Comparison of ENCODE assay signal across 1 cellular context in the genomic region with DNA sequence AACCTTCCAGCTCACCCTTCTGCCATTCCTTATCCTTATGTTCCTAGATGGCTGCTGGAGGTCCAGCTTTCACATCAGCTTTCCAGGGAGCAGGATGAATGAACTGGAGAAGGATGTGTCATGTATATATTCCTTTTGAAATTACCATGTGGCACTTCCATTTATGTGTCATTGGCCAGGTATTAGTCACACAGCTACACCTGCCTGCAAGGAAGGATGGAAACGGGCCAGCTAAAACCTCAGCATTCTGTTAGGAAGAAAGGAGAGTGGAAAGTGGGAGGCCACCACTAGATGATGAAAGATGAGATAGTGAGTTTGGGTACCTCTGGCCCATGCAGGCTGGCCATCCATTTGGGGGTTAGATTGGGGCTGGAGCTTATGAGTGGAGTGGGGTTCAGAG.
TF ChIP-seq lines count a peak whose summit lies in the region.

No MANE protein-coding gene starts in this region.

TF ChIP-seq in HCT116, 20 proteins besides CTCF, POLR2A, EP300 and RAD21:
- peak; percentile 47 for TF ChIP-seq SP1 (IDR thresholded peaks at IDR 0.05; ENCODE audit: low read depth)
- TF ChIP-seq ZNF274 (IDR thresholded peaks at IDR 0.05; ENCODE audit: low read depth, low read length): no peak
- no peak for TF ChIP-seq YY1 (IDR thresholded peaks at IDR 0.05; ENCODE audit: extremely low read depth, insufficient replicate concordance, low read depth, low read length)
- TF ChIP-seq TCF7L2 (IDR thresholded peaks at IDR 0.05; ENCODE audit: borderline replicate concordance, extremely low read depth, insufficient read depth, insufficient read length): no peak
- TF ChIP-seq POLR2AphosphoS5 (IDR thresholded peaks at IDR 0.05; ENCODE audit: low read depth, low read length): no peak
- TF ChIP-seq SRF (IDR thresholded peaks at IDR 0.05; ENCODE audit: low read depth): no peak
- no peak for TF ChIP-seq REST (IDR thresholded peaks at IDR 0.05; ENCODE audit: low read depth)
- TF ChIP-seq MAX (IDR thresholded peaks at IDR 0.05): peak; percentile 63
- TF ChIP-seq EGR1 (IDR thresholded peaks at IDR 0.05; ENCODE audit: low read depth): no peak
- no peak for TF ChIP-seq EZH2phosphoT487 (IDR thresholded peaks at IDR 0.05; ENCODE audit: borderline replicate concordance)
- peak; percentile 28; the same call in 1 of the 2 replicates for TF ChIP-seq JUND (IDR thresholded peaks at IDR 0.05)
- TF ChIP-seq ZFX (IDR thresholded peaks at IDR 0.05): no peak
- peak; percentile 50; the same call in 1 of the 2 replicates for TF ChIP-seq FOSL1 (IDR thresholded peaks at IDR 0.05; ENCODE audit: low read depth)
- TF ChIP-seq SIN3A (IDR thresholded peaks at IDR 0.05; ENCODE audit: low read depth): 0 out of 2 replicates have a peak, but pooled peaks have one; percentile 37
- TF ChIP-seq ZBTB33 (IDR thresholded peaks at IDR 0.05; ENCODE audit: extremely low read depth, insufficient replicate concordance, low read length): no peak
- 0 out of 2 replicates have a peak, but pooled peaks have one; percentile 13 for TF ChIP-seq CEBPB (IDR thresholded peaks at IDR 0.05; ENCODE audit: low read depth)
- no peak for TF ChIP-seq ELF1 (IDR thresholded peaks at IDR 0.05; ENCODE audit: borderline replicate concordance, low read depth)
- no peak for TF ChIP-seq EZH2 (IDR thresholded peaks at IDR 0.05)
- 0 out of 2 replicates have a peak, but pooled peaks have one; percentile 53 for TF ChIP-seq CBX3 (IDR thresholded peaks at IDR 0.05; ENCODE audit: low read depth)
- TF ChIP-seq, protein P1, sequence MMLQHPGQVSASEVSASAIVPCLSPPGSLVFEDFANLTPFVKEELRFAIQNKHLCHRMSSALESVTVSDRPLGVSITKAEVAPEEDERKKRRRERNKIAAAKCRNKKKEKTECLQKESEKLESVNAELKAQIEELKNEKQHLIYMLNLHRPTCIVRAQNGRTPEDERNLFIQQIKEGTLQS (IDR thresholded peaks at IDR 0.05): no peak
